In genomic region chr9:106920701-106921283, GRCh38 we compare ENCODE assay signal across 1 cellular context.
TF ChIP-seq lines count a peak whose summit lies in the region.

No MANE protein-coding gene starts in this region.

TF ChIP-seq in H1, 55 proteins besides CTCF, POLR2A, EP300 and RAD21:
- TF ChIP-seq TCF12 (IDR thresholded peaks at IDR 0.05; ENCODE audit: low read depth, low read length): no peak
- TF ChIP-seq SIN3A (conservative IDR thresholded peaks at IDR 0.05 in 1 of 2, IDR thresholded peaks at IDR 0.05 in 1 of 2; ENCODE audit: low read depth in 1 of 2, low read length in 2 of 2): no peak
- TF ChIP-seq E2F6 (IDR thresholded peaks at IDR 0.05): no peak
- TF ChIP-seq KDM5A (IDR thresholded peaks at IDR 0.05; ENCODE audit: low read length): no peak
- no peak for TF ChIP-seq CHD2 (IDR thresholded peaks at IDR 0.05; ENCODE audit: low read length)
- TF ChIP-seq RFX5 (IDR thresholded peaks at IDR 0.05; ENCODE audit: borderline replicate concordance, low read depth, low read length): no peak
- TF ChIP-seq RXRA (IDR thresholded peaks at IDR 0.05; ENCODE audit: insufficient read depth, low read depth, low read length): no peak
- TF ChIP-seq EGR1 (IDR thresholded peaks at IDR 0.05; ENCODE audit: borderline replicate concordance, low read depth, low read length): no peak
- no peak for TF ChIP-seq SIX5 (IDR thresholded peaks at IDR 0.05; ENCODE audit: low read depth, low read length)
- TF ChIP-seq SIRT6 (IDR thresholded peaks at IDR 0.05; ENCODE audit: low read length): no peak
- no peak for TF ChIP-seq ASH2L (IDR thresholded peaks at IDR 0.05; ENCODE audit: low read length)
- no peak for TF ChIP-seq JUND (IDR thresholded peaks at IDR 0.05; ENCODE audit: low read length)
- no peak for TF ChIP-seq MAFK (IDR thresholded peaks at IDR 0.05; ENCODE audit: low read depth, low read length)
- no peak for TF ChIP-seq HDAC6 (IDR thresholded peaks at IDR 0.05; ENCODE audit: low read depth, low read length)
- TF ChIP-seq CBX8 (IDR thresholded peaks at IDR 0.05; ENCODE audit: borderline replicate concordance, low read depth, low read length): no peak
- TF ChIP-seq CTBP2 (IDR thresholded peaks at IDR 0.05; ENCODE audit: borderline replicate concordance, insufficient read depth, insufficient read length, low read length): no peak
- TF ChIP-seq SAP30 (IDR thresholded peaks at IDR 0.05; ENCODE audit: insufficient read depth, insufficient replicate concordance, low read length): no peak
